37 cellular contexts compared by ENCODE assay signal in the genomic region with DNA sequence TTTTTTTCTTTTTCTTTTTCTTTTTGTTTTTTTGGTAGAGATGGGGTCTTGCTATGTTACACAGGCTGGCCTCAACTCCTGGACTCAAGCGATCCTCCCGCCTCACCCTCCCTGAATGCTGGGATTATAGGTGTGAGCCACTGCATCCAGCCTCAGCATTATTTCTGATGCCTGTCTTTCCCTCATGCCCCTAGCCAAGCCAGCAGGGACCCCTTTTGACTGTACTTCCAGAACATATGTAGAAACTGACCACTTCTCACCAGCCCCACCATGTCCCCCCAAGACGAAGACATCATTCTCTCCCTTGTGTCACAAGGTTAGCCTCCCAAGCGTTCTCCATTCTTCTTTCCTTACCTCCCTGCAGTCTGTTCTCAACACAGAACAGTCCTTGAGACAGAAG.
"Had no signal": no experiment of that assay in that cellular context is flagged by ENCODE, and none has a peak within 500 bp of the region (broad histone marks: within the 10 kb centered on the region; RNA-seq: fewer than 3 reads in every experiment).

No MANE protein-coding gene starts in this region.

- ATAC-seq: activated naive CD4-positive, alpha-beta T cell treated with anti-CD3 and anti-CD28 coated beads, Interleukin-2, amount 50 U/mL, for 72 hours; activated T-cell treated with anti-CD3 and anti-CD28 coated beads, Interleukin-2, amount 50 U/mL, for 4 hours; activated T-cell treated with anti-CD3 and anti-CD28 coated beads, Interleukin-2, amount 50 U/mL, for 72 hours; activated T-helper 17 cell treated with anti-CD3 and anti-CD28 coated beads, Interleukin-2, amount 50 U/mL, for 72 hours; body of pancreas had no signal

- H3K27ac ChIP-seq: adrenal gland, body of pancreas, brain microvascular endothelial cell, breast epithelium, VCaP had no signal

- H3K27me3 Mint-ChIP-seq: activated CD4-positive, alpha-beta T cell treated with anti-CD3 and anti-CD28 coated beads, Interleukin-2, amount 10 ng/mL, durations not matched to agents 24 days and 14 days had no signal

- H3K27ac Mint-ChIP-seq: activated B cell treated with CpG ODN at 0.5 μM for 24 hours; activated CD4-positive, alpha-beta memory T cell treated with anti-CD3 and anti-CD28 coated beads for 36 hours; activated CD4-positive, alpha-beta T cell treated with anti-CD3 and anti-CD28 coated beads, Interleukin-2, amount 10 ng/mL, durations not matched to agents 24 days and 14 days; activated naive CD4-positive, alpha-beta T cell treated with anti-CD3 and anti-CD28 coated beads for 36 hours; activated naive CD4-positive, alpha-beta T cell treated with anti-CD3 and anti-CD28 coated beads, Interleukin-2, amount 50 U/mL, for 72 hours; activated naive CD8-positive, alpha-beta T cell treated with anti-CD3 and anti-CD28 coated beads for 36 hours; activated T-cell treated with anti-CD3 and anti-CD28 coated beads, Interleukin-2, amount 50 U/mL, for 72 hours; activated T-helper 1 cell treated with anti-CD3 and anti-CD28 coated beads, Interleukin-12 subunit alpha, Interleukin-12 subunit beta, Interleukin-2, Interleukin-4 antibody, amounts not matched to agents 30 ng/mL and 10 ng/mL and 1 ng/mL, durations not matched to agents 14 hours and 24 hours and 36 hours; activated T-helper 17 cell treated with anti-CD3 and anti-CD28 coated beads, Interleukin-2, amount 50 U/mL, for 72 hours; T-helper 1 cell treated with Interleukin-12 subunit alpha and Interleukin-12 subunit beta and Interleukin-4 antibody, amounts not matched to agents 30 μg/mL and 1 μg/mL, for 36 hours; T-helper 2 cell treated with Interferon-gamma antibody and Interleukin-4, amounts not matched to agents 5 μg/mL and 100 μg/mL, for 36 hours had no signal

- H3K9me3 Mint-ChIP-seq: activated B cell treated with CpG ODN at 0.5 μM for 24 hours; activated T-cell treated with anti-CD3 and anti-CD28 coated beads, Interleukin-2, amount 50 U/mL, for 4 hours; activated T-helper 1 cell treated with anti-CD3 and anti-CD28 coated beads, Interleukin-12 subunit alpha, Interleukin-12 subunit beta, Interleukin-2, Interleukin-4 antibody, amounts not matched to agents 30 ng/mL and 10 ng/mL and 1 ng/mL, durations not matched to agents 14 hours and 24 hours and 36 hours; T-helper 2 cell treated with Interferon-gamma antibody and Interleukin-4, amounts not matched to agents 5 μg/mL and 100 μg/mL, for 36 hours had no signal

- H3K36me3 ChIP-seq: adrenal gland, brain microvascular endothelial cell, breast epithelium had no signal

- H3K27me3 ChIP-seq: adrenal gland, body of pancreas, brain microvascular endothelial cell, breast epithelium had no signal

- H3K4me3 Mint-ChIP-seq: activated B cell treated with CpG ODN at 0.5 μM for 24 hours; activated CD4-positive, alpha-beta memory T cell treated with anti-CD3 and anti-CD28 coated beads for 36 hours; activated CD4-positive, alpha-beta T cell treated with anti-CD3 and anti-CD28 coated beads, Interleukin-2, amount 10 ng/mL, durations not matched to agents 24 days and 14 days; activated naive CD4-positive, alpha-beta T cell treated with anti-CD3 and anti-CD28 coated beads for 36 hours; activated naive CD8-positive, alpha-beta T cell treated with anti-CD3 and anti-CD28 coated beads for 36 hours; activated T-cell treated with anti-CD3 and anti-CD28 coated beads, Interleukin-2, amount 50 U/mL, for 4 hours; activated T-cell treated with anti-CD3 and anti-CD28 coated beads, Interleukin-2, amount 50 U/mL, for 72 hours; activated T-helper 1 cell treated with anti-CD3 and anti-CD28 coated beads, Interleukin-12 subunit alpha, Interleukin-12 subunit beta, Interleukin-2, Interleukin-4 antibody, amounts not matched to agents 30 ng/mL and 10 ng/mL and 1 ng/mL, durations not matched to agents 14 hours and 24 hours and 36 hours; activated T-helper 17 cell treated with anti-CD3 and anti-CD28 coated beads, Interleukin-2, amount 50 U/mL, for 72 hours; T-helper 1 cell treated with Interleukin-12 subunit alpha and Interleukin-12 subunit beta and Interleukin-4 antibody, amounts not matched to agents 30 μg/mL and 1 μg/mL, for 36 hours; T-helper 2 cell treated with Interferon-gamma antibody and Interleukin-4, amounts not matched to agents 5 μg/mL and 100 μg/mL, for 36 hours had no signal

- H3K4me1 ChIP-seq: adrenal gland, breast epithelium had no signal

- H3K9me3 ChIP-seq: adrenal gland, body of pancreas, breast epithelium had no signal

- H3K4me3 ChIP-seq: adrenal gland, body of pancreas, breast epithelium had no signal

- FAIRE-seq: astrocyte, TTC549 had no signal

- H3K4me1 Mint-ChIP-seq: activated B cell treated with CpG ODN at 0.5 μM for 24 hours had no signal

- H3K36me3 Mint-ChIP-seq: activated CD4-positive, alpha-beta memory T cell treated with anti-CD3 and anti-CD28 coated beads for 36 hours had no signal

- DNase-seq: activated B cell treated with CpG ODN at 0.5 μM for 24 hours; activated CD4-positive, alpha-beta memory T cell treated with anti-CD3 and anti-CD28 coated beads for 36 hours; activated CD4-positive, alpha-beta T cell treated with anti-CD3 and anti-CD28 coated beads for 4 hours; activated CD4-positive, alpha-beta T cell treated with anti-CD3 and anti-CD28 coated beads, Interleukin-2, amount 10 ng/mL, durations not matched to agents 24 days and 14 days; activated CD4-positive, alpha-beta T cell treated with anti-CD3 and anti-CD28 coated beads, Interleukin-2, amount 50 U/mL, for 1 hour; activated CD4-positive, alpha-beta T cell treated with anti-CD3 and anti-CD28 coated beads, Interleukin-2, amount 50 U/mL, for 4 hours; activated CD4-positive, CD25-positive, alpha-beta regulatory T cell treated with anti-CD3 and anti-CD28 coated beads, Interleukin-2, amount 50 U/mL, for 72 hours; activated CD8-positive, alpha-beta memory T cell treated with anti-CD3 and anti-CD28 coated beads, Interleukin-2, amount 50 U/mL, for 4 hours; activated effector memory CD4-positive, alpha-beta T cell treated with anti-CD3 and anti-CD28 coated beads, Interleukin-2, amount 50 U/mL, for 16 hours; activated gamma-delta T cell treated with Interleukin-2 at 50 U/mL for 16 hours; activated naive CD4-positive, alpha-beta T cell; activated naive CD4-positive, alpha-beta T cell treated with anti-CD3 and anti-CD28 coated beads for 36 hours; activated naive CD4-positive, alpha-beta T cell treated with anti-CD3 and anti-CD28 coated beads, Interleukin-2, amount 50 U/mL, for 16 hours; activated naive CD8-positive, alpha-beta T cell treated with anti-CD3 and anti-CD28 coated beads for 36 hours; activated T-cell treated with anti-CD3 and anti-CD28 coated beads for 4 hours; activated T-cell treated with anti-CD3 and anti-CD28 coated beads, Interleukin-2, amount 50 U/mL, for 1 hour; activated T-cell treated with anti-CD3 and anti-CD28 coated beads, Interleukin-2, amount 50 U/mL, for 4 hours; activated T-cell treated with anti-CD3 and anti-CD28 coated beads, Interleukin-2, amount 50 U/mL, for 72 hours; adrenal gland; amniotic stem cell; aorta; body of pancreas; brain microvascular endothelial cell; central memory CD4-positive, alpha-beta T cell; SW 1271; T-helper 1 cell; T-helper 2 cell; T-helper 9 cell had no signal
